ENCODE assay signal across 15 cellular contexts in the genomic region with DNA sequence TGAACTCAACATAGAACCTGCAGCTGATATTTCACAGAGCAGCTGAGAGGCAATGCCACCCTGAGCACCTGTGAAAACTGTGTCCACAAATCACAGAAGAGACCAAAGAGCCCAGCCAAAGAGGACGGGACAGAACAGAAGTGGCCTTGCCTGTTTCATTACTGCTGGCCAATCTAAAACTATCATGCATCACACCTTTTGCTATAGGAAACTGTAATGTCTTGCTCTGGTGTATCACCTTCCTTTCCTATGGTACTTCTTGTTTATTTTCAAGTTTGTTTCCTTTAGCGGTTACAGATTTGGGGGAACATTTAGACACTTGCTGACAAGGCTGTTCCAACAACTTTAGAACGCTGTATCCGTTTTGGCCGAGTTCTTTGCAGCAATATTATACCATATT.
DNase-seq lines count a peak whose midpoint lies in the region; ATAC-seq lines count a peak whose summit lies in the region.
"Had no signal": no experiment of that assay in that cellular context is flagged by ENCODE, and none has a peak within 500 bp of the region (broad histone marks: within the 10 kb centered on the region; RNA-seq: fewer than 3 reads in every experiment).

No MANE protein-coding gene starts in this region.

- H3K36me3 Mint-ChIP-seq in stimulated activated naive CD8-positive, alpha-beta T cell treated with anti-CD3 and anti-CD28 coated beads, Interleukin-15, Interleukin-2, amounts not matched to agents 100 ng/mL and 50 ng/mL, for 24 hours (ENCODE audit: low read depth) = peaks cover 25% of the 10 kb centered on the region
- peaks cover 21% of the 10 kb centered on the region for H3K36me3 Mint-ChIP-seq in activated naive CD8-positive, alpha-beta T cell
- peaks cover 8 to 17% of the 10 kb centered on the region in 2 donors for H3K36me3 Mint-ChIP-seq in naive B cell

- no peaks in the 10 kb centered on the region for H3K27me3 ChIP-seq in Karpas-422 (ENCODE audit: low read length)

- H3K9me3 ChIP-seq in Karpas-422 (ENCODE audit: low read length) = no peaks in the 10 kb centered on the region
- H3K9me3 ChIP-seq: HAP-1 had no signal

- H3K4me3 Mint-ChIP-seq in stimulated activated naive CD8-positive, alpha-beta T cell treated with anti-CD3 and anti-CD28 coated beads, Interleukin-15, Interleukin-2, amounts not matched to agents 100 ng/mL and 50 ng/mL, for 24 hours = peak overlapping the region; percentile 48
- peak overlapping the region; percentile 25 for H3K4me3 Mint-ChIP-seq in activated naive CD8-positive, alpha-beta T cell
- H3K4me3 Mint-ChIP-seq in naive B cell = peak overlapping the region in 1 of 8 donors; percentile 25
- H3K4me3 Mint-ChIP-seq: activated naive CD4-positive, alpha-beta T cell treated with anti-CD3 and anti-CD28 coated beads, Interleukin-2, amount 10 ng/mL, durations not matched to agents 7 days and 5 days had no signal

- no peaks in the 10 kb centered on the region for H3K27me3 Mint-ChIP-seq in stimulated activated naive CD8-positive, alpha-beta T cell treated with anti-CD3 and anti-CD28 coated beads, Interleukin-15, Interleukin-2, amounts not matched to agents 100 ng/mL and 50 ng/mL, for 24 hours
- H3K27me3 Mint-ChIP-seq in activated naive CD8-positive, alpha-beta T cell = no peaks in the 10 kb centered on the region
- no peaks in the 10 kb centered on the region for H3K27me3 Mint-ChIP-seq in naive B cell
- H3K27me3 Mint-ChIP-seq: activated naive CD4-positive, alpha-beta T cell treated with anti-CD3 and anti-CD28 coated beads, Interleukin-2, amount 10 ng/mL, durations not matched to agents 7 days and 5 days; stimulated activated naive CD8-positive, alpha-beta T cell treated with anti-CD3 and anti-CD28 coated beads, Interleukin-15, amount 100 ng/mL, for 72 hours had no signal

- 0 out of 2 replicates have a peak, but pooled peaks cover 5% of the 10 kb centered on the region for H3K79me2 ChIP-seq in Karpas-422 (ENCODE audit: low read length)

- no peak overlapping the region for H2AFZ ChIP-seq in Karpas-422 (ENCODE audit: low read length)

- peaks cover 98% of the 10 kb centered on the region for H3K4me1 Mint-ChIP-seq in stimulated activated naive CD8-positive, alpha-beta T cell treated with anti-CD3 and anti-CD28 coated beads, Interleukin-15, Interleukin-2, amounts not matched to agents 100 ng/mL and 50 ng/mL, for 24 hours (ENCODE audit: low read depth)
- peaks cover 92% of the 10 kb centered on the region for H3K4me1 Mint-ChIP-seq in activated naive CD8-positive, alpha-beta T cell (ENCODE audit: low read depth)
- peaks cover 53 to 89% (median 82%) of the 10 kb centered on the region in 3 donors for H3K4me1 Mint-ChIP-seq in naive B cell

- H3K4me3 ChIP-seq in Karpas-422 (ENCODE audit: low read length) = no peak overlapping the region
- H3K4me3 ChIP-seq: HAP-1 had no signal

- H3K36me3 ChIP-seq in Karpas-422 (ENCODE audit: insufficient read depth, low read length) = no peaks in the 10 kb centered on the region
- H3K36me3 ChIP-seq: HAP-1 had no signal

- H4K20me1 ChIP-seq in Karpas-422 (ENCODE audit: insufficient read depth, low read depth, low read length) = peaks cover 82% of the 10 kb centered on the region

- no peak overlapping the region for H3K27ac ChIP-seq in Karpas-422 (ENCODE audit: low read length)
- H3K27ac ChIP-seq: KMS-11 had no signal

- no peaks in the 10 kb centered on the region for H3K9me2 ChIP-seq in Karpas-422 (replicated peaks; ENCODE audit: insufficient read depth, low read length)

- ATAC-seq in stimulated activated naive CD8-positive, alpha-beta T cell treated with anti-CD3 and anti-CD28 coated beads, Interleukin-15, Interleukin-2, amounts not matched to agents 100 U/mL and 50 U/mL, for 24 hours = no peak
- no peak for ATAC-seq in naive B cell (ENCODE audit: low read depth in 2 of 2)

- no peaks in the 10 kb centered on the region for H3K9me3 Mint-ChIP-seq in stimulated activated naive CD8-positive, alpha-beta T cell treated with anti-CD3 and anti-CD28 coated beads, Interleukin-15, Interleukin-2, amounts not matched to agents 100 ng/mL and 50 ng/mL, for 24 hours
- H3K9me3 Mint-ChIP-seq in activated naive CD8-positive, alpha-beta T cell (ENCODE audit: low read depth) = peaks cover 3% of the 10 kb centered on the region
- H3K9me3 Mint-ChIP-seq in naive B cell = peaks cover 0 to 11% (median 2%) of the 10 kb centered on the region in 7 donors

- no peak overlapping the region for H3K4me2 ChIP-seq in Karpas-422 (ENCODE audit: low read depth, low read length, poor library complexity, severe bottlenecking)
- H3K4me2 ChIP-seq: KMS-11 had no signal

- no peak overlapping the region for H3K9ac ChIP-seq in Karpas-422 (ENCODE audit: low read length)
- H3K9ac ChIP-seq: KMS-11 had no signal

- DNase-seq in stimulated activated naive CD8-positive, alpha-beta T cell treated with anti-CD3 and anti-CD28 coated beads, Interleukin-15, Interleukin-2, amounts not matched to agents 100 U/mL and 50 U/mL, for 24 hours = no peak
- DNase-seq in naive B cell (no peak), Karpas-422 (no peak), NCI-H1092 treated with DMSO at 0.1 percent for 48 hours (lab: John Stamatoyannopoulos, UW) (no peak), cortex of kidney (lab: John Stamatoyannopoulos, UW) (no peak), SIG-M5 treated with dmso at 0.1 percent for 504 hours (lab: John Stamatoyannopoulos, UW; ENCODE audit: unreplicated experiment) (no peak)
- DNase-seq: activated naive CD4-positive, alpha-beta T cell treated with anti-CD3 and anti-CD28 coated beads, Interleukin-2, amount 10 ng/mL, durations not matched to agents 7 days and 5 days; Calu3; head of caudate nucleus; mesenchymal stem cell; stimulated activated naive CD8-positive, alpha-beta T cell treated with anti-CD3 and anti-CD28 coated beads, Interleukin-15, amount 100 ng/mL, for 72 hours had no signal

- peaks cover 19% of the 10 kb centered on the region for H3K4me1 ChIP-seq in Karpas-422 (ENCODE audit: low read length)
- H3K4me1 ChIP-seq: HAP-1 had no signal

- peak overlapping the region; percentile 90 for H3K27ac Mint-ChIP-seq in stimulated activated naive CD8-positive, alpha-beta T cell treated with anti-CD3 and anti-CD28 coated beads, Interleukin-15, Interleukin-2, amounts not matched to agents 100 ng/mL and 50 ng/mL, for 24 hours
- H3K27ac Mint-ChIP-seq in activated naive CD8-positive, alpha-beta T cell = peak overlapping the region; percentile 98
- peak overlapping the region in 4 of 6 donors; percentile 23 to 88 (median 78) for H3K27ac Mint-ChIP-seq in naive B cell
- H3K27ac Mint-ChIP-seq: activated naive CD4-positive, alpha-beta T cell treated with anti-CD3 and anti-CD28 coated beads, Interleukin-2, amount 10 ng/mL, durations not matched to agents 7 days and 5 days had no signal
